Comparison of ENCODE assay signal across 9 cellular contexts in the genomic region with DNA sequence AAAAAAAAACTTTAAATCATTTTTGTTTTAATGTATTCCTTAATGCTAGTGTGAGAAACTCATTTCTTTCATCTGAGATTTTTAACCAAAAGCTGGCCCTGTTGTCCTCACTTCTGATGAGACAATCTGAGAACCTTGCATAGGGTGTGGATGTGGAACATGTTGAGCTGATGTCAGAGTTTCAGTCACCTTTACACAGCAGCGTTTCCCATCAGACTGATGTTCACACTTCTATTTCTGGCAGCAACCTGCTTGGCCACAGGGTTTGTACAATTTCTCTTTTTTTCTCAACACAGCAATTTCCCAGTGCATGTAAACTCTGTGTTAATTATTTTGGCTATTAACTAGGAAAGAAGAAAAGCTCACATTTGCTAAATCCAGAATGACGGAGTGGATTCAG.
DNase-seq lines count a peak whose midpoint lies in the region; ATAC-seq lines count a peak whose summit lies in the region.
"Had no signal": no experiment of that assay in that cellular context is flagged by ENCODE, and none has a peak within 500 bp of the region (broad histone marks: within the 10 kb centered on the region; RNA-seq: fewer than 3 reads in every experiment).

No MANE protein-coding gene starts in this region.

- no peaks in the 10 kb centered on the region for H3K9me3 ChIP-seq in naive thymus-derived CD4-positive, alpha-beta T cell (ENCODE audit: control insufficient read depth in 2 of 3, low read length in 3 of 3)

- no peaks in the 10 kb centered on the region for H3K36me3 ChIP-seq in naive thymus-derived CD4-positive, alpha-beta T cell (ENCODE audit: control insufficient read depth in 2 of 3, insufficient read depth in 3 of 3, low read length in 3 of 3)

- peaks cover 0 to 5% of the 10 kb centered on the region in 2 donors for H3K9me3 Mint-ChIP-seq in activated naive CD4-positive, alpha-beta T cell treated with anti-CD3 and anti-CD28 coated beads, Interleukin-2, amount 50 U/mL, for 72 hours
- H3K9me3 Mint-ChIP-seq in naive thymus-derived CD4-positive, alpha-beta T cell: peaks cover 0 to 6% (median 0%) of the 10 kb centered on the region in 11 donors
- H3K9me3 Mint-ChIP-seq: nephron had no signal

- intact Hi-C loops in naive thymus-derived CD4-positive, alpha-beta T cell (cut with micrococcal nuclease): loop anchor here in 1 of 2 donors (2.0 to 5.0 kb wide), 4 partner anchors 29 to 309 kb away; no protein-coding TSS in a partner anchor

- POLR2A ChIA-PET in naive thymus-derived CD4-positive, alpha-beta T cell (lab: Charles Lee): no interaction called here

- no peak overlapping the region for H3K27ac ChIP-seq in naive thymus-derived CD4-positive, alpha-beta T cell (ENCODE audit: low read depth, low read length)

- CTCF ChIA-PET in naive thymus-derived CD4-positive, alpha-beta T cell (lab: Charles Lee): no interaction called here

- peak overlapping the region; percentile 95 to 99 for H3K27ac Mint-ChIP-seq in activated naive CD4-positive, alpha-beta T cell treated with anti-CD3 and anti-CD28 coated beads, Interleukin-2, amount 50 U/mL, for 72 hours
- H3K27ac Mint-ChIP-seq in naive thymus-derived CD4-positive, alpha-beta T cell: peak overlapping the region in 1 of 9 donors; percentile 87
- H3K27ac Mint-ChIP-seq: nephron had no signal

- ATAC-seq in GM18499 (IDR thresholded peaks at IDR 0.05; ENCODE audit: insufficient read depth, unreplicated experiment): peak; percentile 66
- peak; percentile 85 for ATAC-seq in GM19455 (IDR thresholded peaks at IDR 0.05; ENCODE audit: unreplicated experiment)
- ATAC-seq in HG03095 (IDR thresholded peaks at IDR 0.05; ENCODE audit: unreplicated experiment): peak; percentile 88
- ATAC-seq in activated naive CD4-positive, alpha-beta T cell treated with anti-CD3 and anti-CD28 coated beads, Interleukin-2, amount 50 U/mL, for 72 hours: peak; percentile 87 to 95
- no peak for ATAC-seq in naive thymus-derived CD4-positive, alpha-beta T cell

- H3K27me3 Mint-ChIP-seq in naive thymus-derived CD4-positive, alpha-beta T cell: no peaks in the 10 kb centered on the region

- DNase-seq in activated naive CD4-positive, alpha-beta T cell treated with anti-CD3 and anti-CD28 coated beads, Interleukin-2, amount 50 U/mL, for 72 hours (ENCODE audit: low spot score in 2 of 2): peak in 1 of 2 donors; percentile 41
- DNase-seq in naive thymus-derived CD4-positive, alpha-beta T cell: no peak
- DNase-seq in AML-193 (lab: John Stamatoyannopoulos, UW): no peak
- no peak for DNase-seq in NCI-H524 (lab: John Stamatoyannopoulos, UW)
- no peak for DNase-seq in middle frontal gyrus (ENCODE audit: extremely low spot score, low spot score)

- H3K4me1 Mint-ChIP-seq in naive thymus-derived CD4-positive, alpha-beta T cell: peaks cover 0 to 67% (median 10%) of the 10 kb centered on the region in 7 donors

- no peaks in the 10 kb centered on the region for H3K27me3 ChIP-seq in naive thymus-derived CD4-positive, alpha-beta T cell (ENCODE audit: control insufficient read depth in 2 of 2, insufficient read depth in 2 of 2, low read length in 2 of 2)

- peak overlapping the region in 1 of 10 donors; percentile 53 for H3K4me3 Mint-ChIP-seq in naive thymus-derived CD4-positive, alpha-beta T cell
- H3K4me3 Mint-ChIP-seq: nephron had no signal

- no peak overlapping the region for H3K4me3 ChIP-seq in naive thymus-derived CD4-positive, alpha-beta T cell (ENCODE audit: low read length)

- peaks cover 0 to 25% of the 10 kb centered on the region in 2 donors for H3K36me3 Mint-ChIP-seq in activated naive CD4-positive, alpha-beta T cell treated with anti-CD3 and anti-CD28 coated beads, Interleukin-2, amount 50 U/mL, for 72 hours
- peaks cover 0 to 21% (median 0%) of the 10 kb centered on the region in 5 donors for H3K36me3 Mint-ChIP-seq in naive thymus-derived CD4-positive, alpha-beta T cell

- peaks cover 0 to 4% of the 10 kb centered on the region in 2 donors for H3K4me1 ChIP-seq in naive thymus-derived CD4-positive, alpha-beta T cell (ENCODE audit: control insufficient read depth in 2 of 2, insufficient read depth in 2 of 2, low read length in 2 of 2)
